ENCODE assay signal across 14 cellular contexts in genomic region chr12:46908936-46909635, GRCh38.
"Had no signal": no experiment of that assay in that cellular context is flagged by ENCODE, and none has a peak within 500 bp of the region (broad histone marks: within the 10 kb centered on the region; RNA-seq: fewer than 3 reads in every experiment).

No MANE protein-coding gene starts in this region.

- H3K27me3 Mint-ChIP-seq: dendritic cell treated with granulocyte-macrophage colony-stimulating factor and Interleukin-4, amounts not matched to agents 40 ng/mL and 50 ng/mL, for 4 days had no signal

- H3K4me3 Mint-ChIP-seq: activated CD8-positive, alpha-beta T cell treated with anti-CD3 and anti-CD28 coated beads, Interleukin-2, amount 10 ng/mL, durations not matched to agents 7 days and 5 days; dendritic cell treated with granulocyte-macrophage colony-stimulating factor and Interleukin-4, amounts not matched to agents 40 ng/mL and 50 ng/mL, for 4 days; neural crest cell had no signal

- H3K9me3 ChIP-seq: adrenal gland, ovary had no signal

- H3K4me3 ChIP-seq: adrenal gland, esophagus muscularis mucosa, heart right ventricle, ovary had no signal

- H3K4me1 Mint-ChIP-seq: neural crest cell had no signal

- H3K27ac Mint-ChIP-seq: activated CD8-positive, alpha-beta T cell treated with anti-CD3 and anti-CD28 coated beads, Interleukin-2, amount 10 ng/mL, durations not matched to agents 7 days and 5 days; activated T-helper 2 cell treated with anti-CD3 and anti-CD28 coated beads, Interferon-gamma antibody, Interleukin-2, Interleukin-4, amounts not matched to agents 10 μg/mL and 5 μg/mL and 100 μg/mL, durations not matched to agents 14 hours and 24 hours and 36 hours; dendritic cell treated with granulocyte-macrophage colony-stimulating factor and Interleukin-4, amounts not matched to agents 40 ng/mL and 50 ng/mL, for 4 days had no signal

- H3K27ac ChIP-seq: adrenal gland, esophagus muscularis mucosa, heart right ventricle, ovary had no signal

- H3K27me3 ChIP-seq: adrenal gland, esophagus muscularis mucosa, heart right ventricle, ovary had no signal

- ATAC-seq: activated CD8-positive, alpha-beta T cell treated with anti-CD3 and anti-CD28 coated beads, Interleukin-2, amount 10 ng/mL, durations not matched to agents 7 days and 5 days; heart right ventricle; stimulated activated naive CD8-positive, alpha-beta T cell treated with anti-CD3 and anti-CD28 coated beads, Interleukin-15, Interleukin-2, amounts not matched to agents 100 U/mL and 50 U/mL, for 24 hours had no signal

- H3K36me3 ChIP-seq: adrenal gland, esophagus muscularis mucosa, heart right ventricle, ovary had no signal

- H3K4me1 ChIP-seq: adrenal gland, esophagus muscularis mucosa, heart right ventricle had no signal

- DNase-seq: activated CD4-positive, alpha-beta T cell treated with anti-CD3 and anti-CD28 coated beads for 4 hours; activated CD8-positive, alpha-beta memory T cell treated with anti-CD3 and anti-CD28 coated beads, Interleukin-2, amount 50 U/mL, for 48 hours; activated CD8-positive, alpha-beta T cell treated with anti-CD3 and anti-CD28 coated beads, Interleukin-2, amount 10 ng/mL, durations not matched to agents 7 days and 5 days; activated naive CD4-positive, alpha-beta T cell treated with anti-CD3 and anti-CD28 coated beads, Interleukin-2, amount 50 U/mL, for 16 hours; adrenal gland; heart right ventricle; kidney glomerular epithelial cell; ovary; stimulated activated CD4-positive, alpha-beta T cell treated with anti-CD3 and anti-CD28 coated beads, Interleukin-2, amount 100 ng/mL, for 48 hours; stimulated activated naive CD8-positive, alpha-beta T cell treated with anti-CD3 and anti-CD28 coated beads, Interleukin-15, Interleukin-2, amounts not matched to agents 100 U/mL and 50 U/mL, for 24 hours had no signal
